21 cellular contexts compared by ENCODE assay signal in the genomic region with DNA sequence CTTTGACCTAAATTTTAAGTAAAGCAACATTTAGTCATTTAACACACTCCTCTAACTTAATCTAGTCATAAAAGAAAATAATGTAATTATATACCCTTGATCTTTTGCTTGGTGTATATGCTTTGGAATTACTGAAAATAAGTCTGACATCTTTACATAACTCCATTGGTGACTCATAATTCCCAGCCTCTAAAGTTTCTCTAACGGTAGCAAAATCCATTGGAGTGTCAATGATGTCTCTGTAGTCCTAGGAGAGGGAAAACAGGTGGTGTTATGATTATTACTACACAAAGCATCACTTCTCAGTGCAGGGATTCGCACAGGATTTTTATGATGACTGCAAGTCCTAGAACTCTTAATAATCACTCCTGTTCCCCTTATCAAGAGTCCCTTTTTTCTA.
DNase-seq lines count a peak whose midpoint lies in the region; ATAC-seq and TF ChIP-seq lines count a peak whose summit lies in the region.
"Had no signal": no experiment of that assay in that cellular context is flagged by ENCODE, and none has a peak within 500 bp of the region (broad histone marks: within the 10 kb centered on the region; RNA-seq: fewer than 3 reads in every experiment).

No MANE protein-coding gene starts in this region.

- peak; percentile 3 for DNase-seq in NCI-H2171 treated with DMSO at 0.1 percent for 48 hours (lab: John Stamatoyannopoulos, UW)
- no peak for DNase-seq in NCI-H2171 (lab: John Stamatoyannopoulos, UW)
- peak; percentile 25 for DNase-seq in fibroblast of pulmonary artery (ENCODE audit: low read depth)
- no peak for DNase-seq in SKM-1 (lab: John Stamatoyannopoulos, UW; ENCODE audit: unreplicated experiment)
- DNase-seq in NCI-H1092 treated with DMSO at 0.1 percent for 48 hours (lab: John Stamatoyannopoulos, UW): no peak
- no peak for DNase-seq in H4 (ENCODE audit: low spot score)
- DNase-seq: 8988T; activated CD4-positive, CD25-positive, alpha-beta regulatory T cell treated with anti-CD3 and anti-CD28 coated beads, Interleukin-2, amount 50 U/mL, for 72 hours; activated CD8-positive, alpha-beta T cell treated with anti-CD3 and anti-CD28 coated beads, Interleukin-2, amount 10 ng/mL, durations not matched to agents 7 days and 5 days; C1 segment of cervical spinal cord; Calu3; central memory CD4-positive, alpha-beta T cell; KBM-7; NCI-H187; NCI-H82; Right ventricle myocardium superior; stimulated activated CD4-positive, alpha-beta T cell treated with anti-CD3 and anti-CD28 coated beads, Interleukin-12 subunit alpha, Interleukin-12 subunit beta, amount 100 ng/mL, for 4 hours; T-cell; tibial artery had no signal

- ATAC-seq in GM21717 (IDR thresholded peaks at IDR 0.05; ENCODE audit: unreplicated experiment): no peak
- ATAC-seq: activated CD8-positive, alpha-beta T cell treated with anti-CD3 and anti-CD28 coated beads, Interleukin-2, amount 10 ng/mL, durations not matched to agents 7 days and 5 days; T-cell had no signal

- peak overlapping the region; percentile 11; the same call in 1 of the 2 replicates for H3K4me3 ChIP-seq in WI38 (ENCODE audit: low read depth, low read length)
- no peak overlapping the region for H3K4me3 ChIP-seq in fibroblast of pulmonary artery (replicated peaks; ENCODE audit: low read depth, low read length)
- H3K4me3 ChIP-seq: tibial artery had no signal

- no peak for TF ChIP-seq CTCF in WI38 (IDR thresholded peaks at IDR 0.05; ENCODE audit: low read depth, low read length)
- TF ChIP-seq CTCF in fibroblast of pulmonary artery (IDR thresholded peaks at IDR 0.05; ENCODE audit: low read length, missing control alignments): no peak

Comparison
In these comparisons a context has a peak if more than half of its experiments do, and no peak if none do; other contexts are left out.
1. DNase-seq: peak in NCI-H2171 treated with DMSO at 0.1 percent for 48 hours (single experiment) and fibroblast of pulmonary artery (single experiment); none in NCI-H2171 (single experiment), SKM-1 (single experiment), NCI-H1092 treated with DMSO at 0.1 percent for 48 hours (single experiment) and H4 (single experiment).